ENCODE assay signal across 1 cellular context in genomic region chr13:97133955-97134354, GRCh38.
TF ChIP-seq lines count a peak whose summit lies in the region.

No MANE protein-coding gene starts in this region.

TF ChIP-seq in HepG2, 621 proteins besides CTCF, POLR2A, EP300 and RAD21 (continued from another document and continues in another):
- TF ChIP-seq, protein P1, sequence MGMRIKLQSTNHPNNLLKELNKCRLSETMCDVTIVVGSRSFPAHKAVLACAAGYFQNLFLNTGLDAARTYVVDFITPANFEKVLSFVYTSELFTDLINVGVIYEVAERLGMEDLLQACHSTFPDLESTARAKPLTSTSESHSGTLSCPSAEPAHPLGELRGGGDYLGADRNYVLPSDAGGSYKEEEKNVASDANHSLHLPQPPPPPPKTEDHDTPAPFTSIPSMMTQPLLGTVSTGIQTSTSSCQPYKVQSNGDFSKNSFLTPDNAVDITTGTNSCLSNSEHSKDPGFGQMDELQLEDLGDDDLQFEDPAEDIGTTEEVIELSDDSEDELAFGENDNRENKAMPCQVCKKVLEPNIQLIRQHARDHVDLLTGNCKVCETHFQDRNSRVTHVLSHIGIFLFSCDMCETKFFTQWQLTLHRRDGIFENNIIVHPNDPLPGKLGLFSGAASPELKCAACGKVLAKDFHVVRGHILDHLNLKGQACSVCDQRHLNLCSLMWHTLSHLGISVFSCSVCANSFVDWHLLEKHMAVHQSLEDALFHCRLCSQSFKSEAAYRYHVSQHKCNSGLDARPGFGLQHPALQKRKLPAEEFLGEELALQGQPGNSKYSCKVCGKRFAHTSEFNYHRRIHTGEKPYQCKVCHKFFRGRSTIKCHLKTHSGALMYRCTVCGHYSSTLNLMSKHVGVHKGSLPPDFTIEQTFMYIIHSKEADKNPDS (CRISPR knock-in tag; IDR thresholded peaks at IDR 0.05) = no peak
- TF ChIP-seq TBX3 (IDR thresholded peaks at IDR 0.05; ENCODE audit: borderline replicate concordance) (no peak), TRIM22 (IDR thresholded peaks at IDR 0.05) (no peak), ZNF256 (CRISPR knock-in tag; conservative IDR thresholded peaks at IDR 0.05) (no peak), ZNF318 (CRISPR knock-in tag; IDR thresholded peaks at IDR 0.05) (no peak), CREBL2 (CRISPR knock-in tag; IDR thresholded peaks at IDR 0.05; ENCODE audit: borderline replicate concordance) (no peak), NFRKB (IDR thresholded peaks at IDR 0.05) (no peak), EZH2 (conservative IDR thresholded peaks at IDR 0.05; ENCODE audit: low read depth, low read length) (no peak), ZFP36L1 (CRISPR knock-in tag; IDR thresholded peaks at IDR 0.05) (no peak), ZFYVE20 (CRISPR knock-in tag; IDR thresholded peaks at IDR 0.05; ENCODE audit: borderline replicate concordance, low read depth) (no peak), SNAPC4 (CRISPR knock-in tag; IDR thresholded peaks at IDR 0.05) (no peak), ZNF761 (CRISPR knock-in tag; conservative IDR thresholded peaks at IDR 0.05) (no peak), ZFP62 (CRISPR knock-in tag; IDR thresholded peaks at IDR 0.05) (no peak), SOX5 (CRISPR knock-in tag; IDR thresholded peaks at IDR 0.05; ENCODE audit: borderline replicate concordance) (no peak), PAWR (CRISPR knock-in tag; IDR thresholded peaks at IDR 0.05; ENCODE audit: borderline replicate concordance) (no peak), ZFY (CRISPR knock-in tag; IDR thresholded peaks at IDR 0.05) (no peak), ZNF331 (CRISPR knock-in tag; IDR thresholded peaks at IDR 0.05) (no peak), MTF1 (CRISPR knock-in tag; IDR thresholded peaks at IDR 0.05) (no peak), TFAP4 (IDR thresholded peaks at IDR 0.05; ENCODE audit: borderline replicate concordance, low read depth) (peak; percentile 87; the same call in 1 of the 2 replicates), ZBTB8A (CRISPR knock-in tag; IDR thresholded peaks at IDR 0.05; ENCODE audit: borderline replicate concordance, low read depth) (no peak), PHF8 (CRISPR knock-in tag; IDR thresholded peaks at IDR 0.05) (no peak), ZNF180 (CRISPR knock-in tag; IDR thresholded peaks at IDR 0.05; ENCODE audit: borderline replicate concordance, low read depth) (no peak), CEBPB (IDR thresholded peaks at IDR 0.05; ENCODE audit: borderline replicate concordance, low read depth, low read length) (no peak), ZNF496 (CRISPR knock-in tag; IDR thresholded peaks at IDR 0.05; ENCODE audit: insufficient replicate concordance) (no peak), GFI1 (CRISPR knock-in tag; IDR thresholded peaks at IDR 0.05; ENCODE audit: borderline replicate concordance) (no peak), ZEB1 (IDR thresholded peaks at IDR 0.05; ENCODE audit: insufficient replicate concordance, low read depth) (no peak), SATB2 (CRISPR knock-in tag; IDR thresholded peaks at IDR 0.05) (no peak), NR2F6 (IDR thresholded peaks at IDR 0.05) (no peak), NR2F6 (CRISPR knock-in tag; IDR thresholded peaks at IDR 0.05) (no peak), NFYC (CRISPR knock-in tag; IDR thresholded peaks at IDR 0.05) (no peak), ZNF768 (CRISPR knock-in tag; IDR thresholded peaks at IDR 0.05) (no peak), HMG20A (CRISPR knock-in tag; IDR thresholded peaks at IDR 0.05; ENCODE audit: borderline replicate concordance) (peak; percentile 17; the same call in 1 of the 2 replicates), PAF1 (CRISPR knock-in tag; IDR thresholded peaks at IDR 0.05) (no peak), TGIF2 (CRISPR knock-in tag; IDR thresholded peaks at IDR 0.05) (no peak)
- TF ChIP-seq, protein P2, sequence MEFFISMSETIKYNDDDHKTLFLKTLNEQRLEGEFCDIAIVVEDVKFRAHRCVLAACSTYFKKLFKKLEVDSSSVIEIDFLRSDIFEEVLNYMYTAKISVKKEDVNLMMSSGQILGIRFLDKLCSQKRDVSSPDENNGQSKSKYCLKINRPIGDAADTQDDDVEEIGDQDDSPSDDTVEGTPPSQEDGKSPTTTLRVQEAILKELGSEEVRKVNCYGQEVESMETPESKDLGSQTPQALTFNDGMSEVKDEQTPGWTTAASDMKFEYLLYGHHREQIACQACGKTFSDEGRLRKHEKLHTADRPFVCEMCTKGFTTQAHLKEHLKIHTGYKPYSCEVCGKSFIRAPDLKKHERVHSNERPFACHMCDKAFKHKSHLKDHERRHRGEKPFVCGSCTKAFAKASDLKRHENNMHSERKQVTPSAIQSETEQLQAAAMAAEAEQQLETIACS (CRISPR knock-in tag; IDR thresholded peaks at IDR 0.05) = no peak
- TF ChIP-seq, protein P3, sequence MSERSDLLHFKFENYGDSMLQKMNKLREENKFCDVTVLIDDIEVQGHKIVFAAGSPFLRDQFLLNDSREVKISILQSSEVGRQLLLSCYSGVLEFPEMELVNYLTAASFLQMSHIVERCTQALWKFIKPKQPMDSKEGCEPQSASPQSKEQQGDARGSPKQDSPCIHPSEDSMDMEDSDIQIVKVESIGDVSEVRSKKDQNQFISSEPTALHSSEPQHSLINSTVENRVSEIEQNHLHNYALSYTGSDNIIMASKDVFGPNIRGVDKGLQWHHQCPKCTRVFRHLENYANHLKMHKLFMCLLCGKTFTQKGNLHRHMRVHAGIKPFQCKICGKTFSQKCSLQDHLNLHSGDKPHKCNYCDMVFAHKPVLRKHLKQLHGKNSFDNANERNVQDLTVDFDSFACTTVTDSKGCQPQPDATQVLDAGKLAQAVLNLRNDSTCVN (CRISPR knock-in tag; IDR thresholded peaks at IDR 0.05; ENCODE audit: borderline replicate concordance) = peak; percentile 98
- TF ChIP-seq, protein P4, sequence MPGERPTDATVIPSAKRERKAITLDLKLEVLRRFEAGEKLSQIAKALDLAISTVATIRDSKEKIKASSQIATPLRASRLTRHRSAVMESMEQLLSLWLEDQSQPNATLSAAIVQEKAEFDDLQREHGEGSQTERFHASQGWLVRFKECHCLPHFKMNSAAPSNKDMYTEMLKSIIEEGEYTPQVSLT (CRISPR knock-in tag; IDR thresholded peaks at IDR 0.05; ENCODE audit: borderline replicate concordance, low read depth) = no peak
